Comparison of ENCODE assay signal across 35 cellular contexts in the genomic region with DNA sequence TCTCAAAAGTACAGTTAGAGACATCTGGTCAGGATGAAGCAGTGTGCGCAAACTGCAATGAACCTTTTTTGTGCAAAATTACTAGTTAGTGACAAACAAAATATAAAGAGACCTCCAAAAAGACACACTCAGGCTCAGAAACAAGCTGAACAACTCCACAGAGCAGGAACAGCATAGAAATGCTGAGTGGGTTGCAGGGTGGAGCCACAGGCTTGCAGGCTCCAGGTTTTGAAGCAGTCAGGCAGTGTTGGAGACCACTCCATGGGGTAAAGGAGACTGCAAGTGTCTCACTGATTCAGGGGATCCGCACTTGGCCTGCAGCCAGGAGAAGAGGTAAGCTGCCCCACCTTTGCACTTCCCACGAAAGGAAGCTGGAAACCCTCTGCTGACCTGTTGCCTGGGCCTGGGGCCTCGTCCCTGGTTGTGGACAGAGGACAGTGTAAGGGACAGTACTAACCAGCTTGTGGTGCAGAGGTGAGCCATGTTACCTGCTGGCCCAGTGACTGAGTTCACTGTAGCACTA. TPM values are rescaled to one million over a fixed set of nuclear protein-coding genes. Genes with fewer than 3 reads are reported as not detected.
"Had no signal": no experiment of that assay in that cellular context is flagged by ENCODE, and none has a peak within 500 bp of the region (broad histone marks: within the 10 kb centered on the region; RNA-seq: fewer than 3 reads in every experiment).

No MANE protein-coding gene starts in this region.

- DNase-seq: activated CD4-positive, alpha-beta memory T cell treated with anti-CD3 and anti-CD28 coated beads for 36 hours; activated CD4-positive, alpha-beta T cell treated with anti-CD3 and anti-CD28 coated beads, Interleukin-2, amount 10 ng/mL, durations not matched to agents 24 days and 14 days; activated CD4-positive, CD25-positive, alpha-beta regulatory T cell treated with anti-CD3 and anti-CD28 coated beads, Interleukin-2, amount 50 U/mL, for 72 hours; activated CD8-positive, alpha-beta memory T cell treated with anti-CD3 and anti-CD28 coated beads, Interleukin-2, amount 50 U/mL, for 4 hours; activated effector memory CD4-positive, alpha-beta T cell treated with anti-CD3 and anti-CD28 coated beads, Interleukin-2, amount 50 U/mL, for 16 hours; activated naive CD4-positive, alpha-beta T cell treated with anti-CD3 and anti-CD28 coated beads for 36 hours; activated naive CD8-positive, alpha-beta T cell treated with anti-CD3 and anti-CD28 coated beads for 36 hours; activated T-cell treated with anti-CD3 and anti-CD28 coated beads, Interleukin-2, amount 50 U/mL, for 1 hour; endodermal cell; foreskin fibroblast; head of caudate nucleus; hypothalamus; immature natural killer cell; kidney; mammary epithelial cell; sigmoid colon; small intestine; stimulated activated CD4-positive, alpha-beta T cell treated with anti-CD3 and anti-CD28 coated beads, Interleukin-4, amount 100 ng/mL, for 24 hours; stimulated activated naive CD8-positive, alpha-beta T cell treated with anti-CD3 and anti-CD28 coated beads, Interleukin-15, amount 100 ng/mL, for 72 hours; T-helper 17 cell; T1000; uterus had no signal

- H3K27me3 Mint-ChIP-seq: dendritic cell treated with granulocyte-macrophage colony-stimulating factor and Interleukin-4, amounts not matched to agents 40 ng/mL and 50 ng/mL, for 4 days; progenitor cell of endocrine pancreas had no signal

- H3K27me3 ChIP-seq: adrenal gland, ascending aorta, neutrophil, sigmoid colon, tibial nerve, uterus had no signal

- H3K27ac Mint-ChIP-seq: activated CD4-positive, alpha-beta memory T cell treated with anti-CD3 and anti-CD28 coated beads for 36 hours; activated CD4-positive, alpha-beta T cell treated with anti-CD3 and anti-CD28 coated beads, Interleukin-2, amount 10 ng/mL, durations not matched to agents 24 days and 14 days; activated naive CD4-positive, alpha-beta T cell treated with anti-CD3 and anti-CD28 coated beads for 36 hours; activated naive CD8-positive, alpha-beta T cell treated with anti-CD3 and anti-CD28 coated beads for 36 hours; activated T-helper 1 cell treated with anti-CD3 and anti-CD28 coated beads, Interleukin-12 subunit alpha, Interleukin-12 subunit beta, Interleukin-2, Interleukin-4 antibody, amounts not matched to agents 30 ng/mL and 10 ng/mL and 1 ng/mL, durations not matched to agents 14 hours and 24 hours and 36 hours; dendritic cell treated with granulocyte-macrophage colony-stimulating factor and Interleukin-4, amounts not matched to agents 40 ng/mL and 50 ng/mL, for 4 days; endodermal cell; immature natural killer cell; nephron; progenitor cell of endocrine pancreas; stimulated activated effector memory CD8-positive, alpha-beta T cell treated with anti-CD3 and anti-CD28 coated beads, Interleukin-12 subunit alpha, Interleukin-12 subunit beta, amount 100 ng/mL, for 72 hours; stimulated activated naive CD8-positive, alpha-beta T cell treated with anti-CD3 and anti-CD28 coated beads, Interleukin-15, amount 100 ng/mL, for 72 hours; T-helper 17 cell had no signal

- H3K9me3 ChIP-seq: adrenal gland, ascending aorta, neutrophil, sigmoid colon, uterus had no signal

- H3K4me1 ChIP-seq: ascending aorta, tibial nerve, uterus had no signal

- H3K36me3 Mint-ChIP-seq: activated CD4-positive, alpha-beta memory T cell treated with anti-CD3 and anti-CD28 coated beads for 36 hours; activated naive CD8-positive, alpha-beta T cell treated with anti-CD3 and anti-CD28 coated beads for 36 hours; immature natural killer cell; stimulated activated effector memory CD8-positive, alpha-beta T cell treated with anti-CD3 and anti-CD28 coated beads, Interleukin-12 subunit alpha, Interleukin-12 subunit beta, amount 100 ng/mL, for 72 hours had no signal

- H3K4me3 ChIP-seq: adrenal gland, ascending aorta, sigmoid colon, tibial nerve, uterus had no signal

- H3K27ac ChIP-seq: ascending aorta, neutrophil, tibial nerve, uterus had no signal

- H3K4me1 Mint-ChIP-seq: activated CD4-positive, alpha-beta T cell treated with anti-CD3 and anti-CD28 coated beads, Interleukin-2, amount 10 ng/mL, durations not matched to agents 24 days and 14 days; activated naive CD8-positive, alpha-beta T cell treated with anti-CD3 and anti-CD28 coated beads for 36 hours; central memory CD8-positive, alpha-beta T cell; immature natural killer cell; stimulated activated effector memory CD8-positive, alpha-beta T cell treated with anti-CD3 and anti-CD28 coated beads, Interleukin-12 subunit alpha, Interleukin-12 subunit beta, amount 100 ng/mL, for 72 hours; stimulated activated naive CD8-positive, alpha-beta T cell treated with anti-CD3 and anti-CD28 coated beads, Interleukin-15, amount 100 ng/mL, for 72 hours; T-helper 17 cell had no signal

- H3K36me3 ChIP-seq: adrenal gland, ascending aorta, neutrophil, sigmoid colon, tibial nerve, uterus had no signal

- ATAC-seq: esophagus mucosa; stimulated activated effector memory CD8-positive, alpha-beta T cell treated with anti-CD3 and anti-CD28 coated beads, Interleukin-12 subunit alpha, Interleukin-12 subunit beta, amount 100 ng/mL, for 72 hours; stimulated activated naive CD8-positive, alpha-beta T cell treated with anti-CD3 and anti-CD28 coated beads, Interleukin-15, amount 100 ng/mL, for 72 hours; T-helper 17 cell had no signal

- H3K4me3 Mint-ChIP-seq: activated CD4-positive, alpha-beta memory T cell treated with anti-CD3 and anti-CD28 coated beads for 36 hours; activated CD4-positive, alpha-beta T cell treated with anti-CD3 and anti-CD28 coated beads, Interleukin-2, amount 10 ng/mL, durations not matched to agents 24 days and 14 days; activated naive CD4-positive, alpha-beta T cell treated with anti-CD3 and anti-CD28 coated beads for 36 hours; activated naive CD8-positive, alpha-beta T cell treated with anti-CD3 and anti-CD28 coated beads for 36 hours; activated T-helper 1 cell treated with anti-CD3 and anti-CD28 coated beads, Interleukin-12 subunit alpha, Interleukin-12 subunit beta, Interleukin-2, Interleukin-4 antibody, amounts not matched to agents 30 ng/mL and 10 ng/mL and 1 ng/mL, durations not matched to agents 14 hours and 24 hours and 36 hours; central memory CD8-positive, alpha-beta T cell; dendritic cell treated with granulocyte-macrophage colony-stimulating factor and Interleukin-4, amounts not matched to agents 40 ng/mL and 50 ng/mL, for 4 days; endodermal cell; immature natural killer cell; nephron; stimulated activated effector memory CD8-positive, alpha-beta T cell treated with anti-CD3 and anti-CD28 coated beads, Interleukin-12 subunit alpha, Interleukin-12 subunit beta, amount 100 ng/mL, for 72 hours; stimulated activated naive CD8-positive, alpha-beta T cell treated with anti-CD3 and anti-CD28 coated beads, Interleukin-15, amount 100 ng/mL, for 72 hours; T-helper 17 cell had no signal

- H3K9me3 Mint-ChIP-seq: activated CD4-positive, alpha-beta T cell treated with anti-CD3 and anti-CD28 coated beads, Interleukin-2, amount 10 ng/mL, durations not matched to agents 24 days and 14 days; activated T-helper 1 cell treated with anti-CD3 and anti-CD28 coated beads, Interleukin-12 subunit alpha, Interleukin-12 subunit beta, Interleukin-2, Interleukin-4 antibody, amounts not matched to agents 30 ng/mL and 10 ng/mL and 1 ng/mL, durations not matched to agents 14 hours and 24 hours and 36 hours; central memory CD8-positive, alpha-beta T cell; immature natural killer cell had no signal

RNA-seq across cellular contexts. Expression of gene CFAP221, which starts 36.4 kb away (rescaled TPM):
- total RNA-seq: activated CD4-positive, alpha-beta memory T cell treated with anti-CD3 and anti-CD28 coated beads for 36 hours; activated CD4-positive, alpha-beta T cell treated with anti-CD3 and anti-CD28 coated beads, Interleukin-2, amount 10 ng/mL, durations not matched to agents 24 days and 14 days; activated CD8-positive, alpha-beta memory T cell treated with anti-CD3 and anti-CD28 coated beads for 36 hours; activated naive CD4-positive, alpha-beta T cell treated with anti-CD3 and anti-CD28 coated beads for 36 hours; activated naive CD8-positive, alpha-beta T cell treated with anti-CD3 and anti-CD28 coated beads for 36 hours; activated T-helper 1 cell treated with anti-CD3 and anti-CD28 coated beads, Interleukin-12 subunit alpha, Interleukin-12 subunit beta, Interleukin-2, Interleukin-4 antibody, amounts not matched to agents 30 ng/mL and 10 ng/mL and 1 ng/mL, durations not matched to agents 14 hours and 24 hours and 36 hours; ascending aorta; esophagus mucosa; mammary epithelial cell; osteocyte; sigmoid colon; T-helper 17 cell had no signal
- polyA plus RNA-seq: immature natural killer cell, mammary epithelial cell had no signal

RNA-seq across cellular contexts. Expression of gene SCTR, which starts 56.3 kb away (rescaled TPM):
- total RNA-seq: activated CD4-positive, alpha-beta memory T cell treated with anti-CD3 and anti-CD28 coated beads for 36 hours; activated CD4-positive, alpha-beta T cell treated with anti-CD3 and anti-CD28 coated beads, Interleukin-2, amount 10 ng/mL, durations not matched to agents 24 days and 14 days; activated CD8-positive, alpha-beta memory T cell treated with anti-CD3 and anti-CD28 coated beads for 36 hours; activated naive CD4-positive, alpha-beta T cell treated with anti-CD3 and anti-CD28 coated beads for 36 hours; activated naive CD8-positive, alpha-beta T cell treated with anti-CD3 and anti-CD28 coated beads for 36 hours; activated T-helper 1 cell treated with anti-CD3 and anti-CD28 coated beads, Interleukin-12 subunit alpha, Interleukin-12 subunit beta, Interleukin-2, Interleukin-4 antibody, amounts not matched to agents 30 ng/mL and 10 ng/mL and 1 ng/mL, durations not matched to agents 14 hours and 24 hours and 36 hours; ascending aorta; esophagus mucosa; mammary epithelial cell; osteocyte; sigmoid colon; T-helper 17 cell; tibial nerve; uterus had no signal
- polyA plus RNA-seq: immature natural killer cell, mammary epithelial cell had no signal
